ENCODE assay signal across 9 cellular contexts in the genomic region with DNA sequence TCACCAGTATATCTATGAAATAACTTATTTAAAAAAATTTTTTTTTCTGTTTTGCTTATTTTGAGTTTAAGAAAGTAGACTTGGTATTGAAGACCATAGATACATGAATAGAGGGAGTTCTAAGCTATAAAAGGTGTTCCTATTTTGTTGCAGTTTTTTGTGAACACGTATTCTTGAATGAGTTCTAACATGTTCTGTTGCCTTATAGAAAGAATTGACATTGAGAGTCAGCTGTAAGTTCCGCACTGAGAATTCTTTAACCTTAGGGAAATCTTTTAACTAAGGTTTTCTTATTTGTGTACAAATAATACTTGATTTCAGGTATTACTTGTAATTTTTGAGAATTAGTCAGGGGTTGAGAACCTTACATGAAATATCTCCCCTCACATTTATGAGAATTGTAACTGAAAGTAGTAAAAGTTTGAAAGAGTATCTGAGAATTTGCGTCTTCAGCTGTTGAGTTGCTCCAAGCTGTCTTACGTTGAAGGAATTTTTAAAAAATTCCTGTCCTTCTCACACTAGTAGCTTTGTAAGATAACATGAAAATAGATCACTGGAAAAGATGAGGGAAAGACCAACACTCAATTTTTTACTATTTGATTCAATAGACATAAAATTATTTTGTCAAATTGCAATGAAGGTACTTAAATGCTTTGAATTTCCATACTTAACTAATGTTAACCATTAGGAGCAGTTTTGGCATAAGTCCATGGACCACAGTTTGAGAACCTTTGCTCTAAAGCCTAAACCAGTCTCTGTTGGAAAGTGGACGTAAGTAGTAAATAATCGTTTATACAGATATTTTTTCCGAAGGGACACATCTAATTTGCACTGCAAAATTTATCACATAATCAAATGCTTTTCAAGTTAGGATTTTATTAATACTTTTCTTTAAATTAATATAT. TPM values are rescaled to one million over a fixed set of nuclear protein-coding genes. Genes with fewer than 3 reads are reported as not detected.
DNase-seq lines count a peak whose midpoint lies in the region; TF ChIP-seq lines count a peak whose summit lies in the region.
"Had no signal": no experiment of that assay in that cellular context is flagged by ENCODE, and none has a peak within 500 bp of the region (broad histone marks: within the 10 kb centered on the region; RNA-seq: fewer than 3 reads in every experiment).

No MANE protein-coding gene starts in this region.

- no peaks in the 10 kb centered on the region for H3K9me3 ChIP-seq in thymus (ENCODE audit: control insufficient read depth)
- H3K9me3 ChIP-seq: prostate gland had no signal

- H3K36me3 ChIP-seq in thymus (ENCODE audit: control insufficient read depth, insufficient read depth): no peaks in the 10 kb centered on the region
- H3K36me3 ChIP-seq: prostate gland had no signal

- H3K27ac ChIP-seq in thymus (ENCODE audit: low read depth): no peak overlapping the region
- H3K27ac ChIP-seq: prostate gland had no signal

- H3K27ac Mint-ChIP-seq in activated naive CD4-positive, alpha-beta T cell treated with anti-CD3 and anti-CD28 coated beads, Interleukin-2, amount 50 U/mL, for 24 hours: peak overlapping the region; percentile 88

- H3K9me3 Mint-ChIP-seq in activated naive CD4-positive, alpha-beta T cell treated with anti-CD3 and anti-CD28 coated beads, Interleukin-2, amount 50 U/mL, for 24 hours: no peaks in the 10 kb centered on the region

- H3K36me3 Mint-ChIP-seq in activated naive CD4-positive, alpha-beta T cell treated with anti-CD3 and anti-CD28 coated beads, Interleukin-2, amount 50 U/mL, for 24 hours: peaks cover 27% of the 10 kb centered on the region

- peak overlapping the region; percentile 98 for H3K4me3 Mint-ChIP-seq in activated naive CD4-positive, alpha-beta T cell treated with anti-CD3 and anti-CD28 coated beads, Interleukin-2, amount 50 U/mL, for 24 hours

- H3K27me3 ChIP-seq in thymus (ENCODE audit: control insufficient read depth, insufficient read depth): no peaks in the 10 kb centered on the region

- no peaks in the 10 kb centered on the region for H3K27me3 Mint-ChIP-seq in activated naive CD4-positive, alpha-beta T cell treated with anti-CD3 and anti-CD28 coated beads, Interleukin-2, amount 50 U/mL, for 24 hours

- H3K4me1 Mint-ChIP-seq in activated naive CD4-positive, alpha-beta T cell treated with anti-CD3 and anti-CD28 coated beads, Interleukin-2, amount 50 U/mL, for 24 hours: peaks cover 41% of the 10 kb centered on the region

- TF ChIP-seq CTCF in WI38 (IDR thresholded peaks at IDR 0.05; ENCODE audit: low read depth, low read length): no peak
- no peak for TF ChIP-seq CTCF in foreskin fibroblast (IDR thresholded peaks at IDR 0.05; ENCODE audit: low read depth, low read length)

- H3K4me3 ChIP-seq in WI38 (ENCODE audit: low read depth, low read length) (peak overlapping the region; percentile 96), foreskin fibroblast (ENCODE audit: low read depth in 1 of 2, low read length in 2 of 2) (peak overlapping the region; percentile 74 to 95), thymus (ENCODE audit: low read length) (peak overlapping the region; percentile 12)

- 78% methylated on average over 7 of the region's 7 CpGs for WGBS in thymus

- no peak for DNase-seq in activated naive CD4-positive, alpha-beta T cell treated with Interleukin-2 at 50 U/mL for 16 hours
- DNase-seq in foreskin fibroblast: peak in 1 of 2 donors; percentile 36
- DNase-seq in NCI-H2029 treated with DMSO at 0.1 percent for 48 hours (lab: John Stamatoyannopoulos, UW): no peak
- no peak for DNase-seq in activated CD8-positive, alpha-beta memory T cell treated with anti-CD3 and anti-CD28 coated beads for 24 hours
- no peak for DNase-seq in germinal center (ENCODE audit: low spot score)

- peaks cover 6% of the 10 kb centered on the region for H3K4me1 ChIP-seq in thymus (ENCODE audit: control insufficient read depth, insufficient read depth, low read length)
- H3K4me1 ChIP-seq: prostate gland had no signal

RNA-seq across cellular contexts. Expression of a gene that starts 3.8 kb away (rescaled TPM):
- polyA plus RNA-seq in thymus: 23.5 TPM

Comparison
In these comparisons a context has a peak if more than half of its experiments do, and no peak if none do; other contexts are left out.
1. H3K4me3 ChIP-seq: peak in every context shown above with its lines; median percentile 96 in WI38; 84 in foreskin fibroblast; 12 in thymus.